In genomic region chr4:24417206-24417605, GRCh38 we compare ENCODE assay signal across 29 cellular contexts.
"Had no signal": no experiment of that assay in that cellular context is flagged by ENCODE, and none has a peak within 500 bp of the region (broad histone marks: within the 10 kb centered on the region; RNA-seq: fewer than 3 reads in every experiment).

No MANE protein-coding gene starts in this region.

- H3K4me3 Mint-ChIP-seq: activated B cell treated with CpG ODN at 0.5 μM for 24 hours; activated CD4-positive, alpha-beta T cell treated with anti-CD3 and anti-CD28 coated beads for 36 hours; activated naive CD8-positive, alpha-beta T cell; activated T-cell treated with anti-CD3 and anti-CD28 coated beads, Interleukin-2, amount 50 U/mL, for 4 hours; mesothelial cell of epicardium; natural killer cell; stimulated activated effector memory CD8-positive, alpha-beta T cell treated with anti-CD3 and anti-CD28 coated beads, Interleukin-12 subunit alpha, Interleukin-12 subunit beta, amount 100 ng/mL, for 72 hours had no signal

- H3K36me3 Mint-ChIP-seq: activated naive CD8-positive, alpha-beta T cell; mesothelial cell of epicardium; natural killer cell; stimulated activated effector memory CD8-positive, alpha-beta T cell treated with anti-CD3 and anti-CD28 coated beads, Interleukin-12 subunit alpha, Interleukin-12 subunit beta, amount 100 ng/mL, for 72 hours had no signal

- H3K9me3 Mint-ChIP-seq: activated B cell treated with CpG ODN at 0.5 μM for 24 hours; activated T-cell treated with anti-CD3 and anti-CD28 coated beads, Interleukin-2, amount 50 U/mL, for 4 hours; activated T-helper 2 cell treated with anti-CD3 and anti-CD28 coated beads, Interferon-gamma antibody, Interleukin-2, Interleukin-4, amounts not matched to agents 10 μg/mL and 5 μg/mL and 100 μg/mL, durations not matched to agents 14 hours and 24 hours and 36 hours; mesothelial cell of epicardium; natural killer cell; stimulated activated effector memory CD8-positive, alpha-beta T cell treated with anti-CD3 and anti-CD28 coated beads, Interleukin-12 subunit alpha, Interleukin-12 subunit beta, amount 100 ng/mL, for 72 hours had no signal

- H3K27me3 Mint-ChIP-seq: activated B cell treated with CpG ODN at 0.5 μM for 24 hours had no signal

- DNase-seq: activated B cell treated with CpG ODN at 0.5 μM for 24 hours; activated CD4-positive, alpha-beta T cell treated with anti-CD3 and anti-CD28 coated beads for 36 hours; activated CD4-positive, alpha-beta T cell treated with anti-CD3 and anti-CD28 coated beads, Interleukin-2, amount 50 U/mL, for 4 hours; activated CD8-positive, alpha-beta memory T cell treated with anti-CD3 and anti-CD28 coated beads for 24 hours; activated CD8-positive, alpha-beta memory T cell treated with anti-CD3 and anti-CD28 coated beads, Interleukin-2, amount 50 U/mL, for 48 hours; activated naive CD4-positive, alpha-beta T cell; activated T-cell treated with anti-CD3 and anti-CD28 coated beads, Interleukin-2, amount 50 U/mL, for 4 hours; cerebellar nuclear complex; esophagus squamous epithelium; foreskin melanocyte; glutamatergic neuron; hippocampal formation; kidney glomerular epithelial cell; left lung; natural killer cell; right cardiac atrium; small intestine; stimulated activated CD4-positive, alpha-beta T cell treated with anti-CD3 and anti-CD28 coated beads, Interleukin-2, amount 100 ng/mL, for 24 hours; stomach; T1000; testis; trophoblast cell had no signal

- H3K27ac Mint-ChIP-seq: activated B cell treated with CpG ODN at 0.5 μM for 24 hours; activated CD4-positive, alpha-beta T cell treated with anti-CD3 and anti-CD28 coated beads for 36 hours; activated naive CD8-positive, alpha-beta T cell; activated T-helper 2 cell treated with anti-CD3 and anti-CD28 coated beads, Interferon-gamma antibody, Interleukin-2, Interleukin-4, amounts not matched to agents 10 μg/mL and 5 μg/mL and 100 μg/mL, durations not matched to agents 14 hours and 24 hours and 36 hours; mesothelial cell of epicardium; natural killer cell; stimulated activated effector memory CD8-positive, alpha-beta T cell treated with anti-CD3 and anti-CD28 coated beads, Interleukin-12 subunit alpha, Interleukin-12 subunit beta, amount 100 ng/mL, for 72 hours had no signal

- H3K27me3 ChIP-seq: esophagus squamous epithelium, left lung, stomach, testis, vagina had no signal

- H3K4me3 ChIP-seq: coronary artery, esophagus squamous epithelium, left lung, prostate gland, stomach, testis, vagina had no signal

- H3K27ac ChIP-seq: coronary artery, esophagus squamous epithelium, left lung, prostate gland, stomach, testis, vagina had no signal

- ATAC-seq: activated CD4-positive, alpha-beta T cell treated with anti-CD3 and anti-CD28 coated beads for 36 hours; activated T-cell treated with anti-CD3 and anti-CD28 coated beads, Interleukin-2, amount 50 U/mL, for 4 hours; left lung; natural killer cell; right cardiac atrium; stimulated activated effector memory CD8-positive, alpha-beta T cell treated with anti-CD3 and anti-CD28 coated beads, Interleukin-12 subunit alpha, Interleukin-12 subunit beta, amount 100 ng/mL, for 72 hours had no signal

- H3K36me3 ChIP-seq: esophagus squamous epithelium, left lung, prostate gland, stomach, vagina had no signal

- H3K9me3 ChIP-seq: esophagus squamous epithelium, left lung, prostate gland, stomach, testis, vagina had no signal

- H3K4me1 ChIP-seq: esophagus squamous epithelium, left lung, prostate gland, testis had no signal
